In the genomic region with DNA sequence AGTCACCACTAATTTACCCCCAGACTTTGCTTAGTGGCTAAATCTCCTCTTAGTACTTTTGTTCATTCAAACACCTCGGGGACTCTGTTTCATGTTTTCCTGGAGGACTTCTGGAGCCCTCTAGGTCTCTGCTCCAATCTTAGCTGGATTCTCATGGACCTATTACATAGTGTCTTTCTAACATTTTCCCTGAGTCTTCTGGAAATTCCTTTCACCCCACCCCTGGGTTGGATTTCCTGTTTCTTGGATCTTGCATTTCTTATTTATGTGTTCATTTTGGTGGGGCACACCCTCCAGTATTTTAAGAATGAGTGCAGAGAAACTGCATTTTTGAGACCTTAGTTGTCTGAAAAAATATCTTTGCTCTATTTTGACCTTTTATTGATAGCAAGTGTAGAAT, we compare ENCODE assay signal across 18 cellular contexts.
DNase-seq lines count a peak whose midpoint lies in the region; ATAC-seq, FAIRE-seq and TF ChIP-seq lines count a peak whose summit lies in the region.
"Had no signal": no experiment of that assay in that cellular context is flagged by ENCODE, and none has a peak within 500 bp of the region (broad histone marks: within the 10 kb centered on the region; RNA-seq: fewer than 3 reads in every experiment).

No MANE protein-coding gene starts in this region.

- no peak for FAIRE-seq in GM12891 (lab: Jason Lieb, UNC)

- H3K4me3 ChIP-seq in right atrium auricular region, result no peak overlapping the region
- H3K4me3 ChIP-seq in fibroblast of the aortic adventitia (ENCODE audit: low read depth, low read length), result no peak overlapping the region
- H3K4me3 ChIP-seq: upper lobe of left lung had no signal

- TF ChIP-seq POLR2A in GM12891 (IDR thresholded peaks at IDR 0.05; ENCODE audit: low read depth, low read length), result no peak

- no peak overlapping the region for H3K27ac ChIP-seq in right atrium auricular region
- H3K27ac ChIP-seq: upper lobe of left lung had no signal

- H3K4me1 ChIP-seq in right atrium auricular region, result peaks cover 0 to 13% of the 10 kb centered on the region in 2 donors
- H3K4me1 ChIP-seq: Caco-2, upper lobe of left lung had no signal

- TF ChIP-seq CTCF in right atrium auricular region (IDR thresholded peaks at IDR 0.05), result no peak
- TF ChIP-seq CTCF in fibroblast of the aortic adventitia (IDR thresholded peaks at IDR 0.05; ENCODE audit: insufficient read depth, low read length), result no peak

- no peak for DNase-seq in left ventricle myocardium superior
- no peak for DNase-seq in right atrium auricular region (ENCODE audit: low spot score)
- DNase-seq in fibroblast of the aortic adventitia (ENCODE audit: low read depth), result peak; percentile 90
- DNase-seq in GM12891 (ENCODE audit: insufficient read length, low spot score), result no peak
- no peak for DNase-seq in ureter (ENCODE audit: low spot score)
- no peak for DNase-seq in activated CD8-positive, alpha-beta memory T cell treated with anti-CD3 and anti-CD28 coated beads for 24 hours
- no peak for DNase-seq in 8988T
- DNase-seq: ACHN; activated CD4-positive, alpha-beta T cell treated with anti-CD3 and anti-CD28 coated beads, Interleukin-2, amount 50 U/mL, for 4 hours; Caco-2; GF-D8; Kasumi-1; left cardiac atrium; NCI-H1694; NCI-H510A treated with DMSO at 0.1 percent for 48 hours; upper lobe of left lung had no signal

- no peaks in the 10 kb centered on the region for H3K36me3 ChIP-seq in right atrium auricular region
- H3K36me3 ChIP-seq: upper lobe of left lung had no signal

- no peaks in the 10 kb centered on the region for H3K9me3 ChIP-seq in right atrium auricular region
- H3K9me3 ChIP-seq: Caco-2, upper lobe of left lung had no signal

- no peaks in the 10 kb centered on the region for H3K27me3 ChIP-seq in right atrium auricular region
- H3K27me3 ChIP-seq: upper lobe of left lung had no signal

- intact Hi-C loops in left ventricle myocardium superior (cut with micrococcal nuclease), result no loop called here

- ATAC-seq in left ventricle myocardium superior, result peak; percentile 42
- peak; percentile 34 for ATAC-seq in SK-N-SH treated with all-trans-retinoic acid at 6 μM for 48 hours
- ATAC-seq: stimulated activated effector memory CD8-positive, alpha-beta T cell treated with anti-CD3 and anti-CD28 coated beads, Interleukin-12 subunit alpha, Interleukin-12 subunit beta, amount 100 ng/mL, for 72 hours had no signal

TF ChIP-seq in SK-N-SH treated with all-trans-retinoic acid at 6 μM for 48 hours, 23 proteins besides CTCF, POLR2A, EP300 and RAD21 (continues in another document):
- TF ChIP-seq OSR1 (CRISPR knock-in tag; IDR thresholded peaks at IDR 0.05) (no peak), ZNF8 (CRISPR knock-in tag; IDR thresholded peaks at IDR 0.05) (no peak), PPARA (CRISPR knock-in tag; IDR thresholded peaks at IDR 0.05; ENCODE audit: borderline replicate concordance) (no peak), ZC3H10 (CRISPR knock-in tag; IDR thresholded peaks at IDR 0.05) (no peak), TOX (CRISPR knock-in tag; IDR thresholded peaks at IDR 0.05; ENCODE audit: borderline replicate concordance) (no peak), BACH2 (CRISPR knock-in tag; IDR thresholded peaks at IDR 0.05; ENCODE audit: borderline replicate concordance) (no peak)
- TF ChIP-seq, protein P1, sequence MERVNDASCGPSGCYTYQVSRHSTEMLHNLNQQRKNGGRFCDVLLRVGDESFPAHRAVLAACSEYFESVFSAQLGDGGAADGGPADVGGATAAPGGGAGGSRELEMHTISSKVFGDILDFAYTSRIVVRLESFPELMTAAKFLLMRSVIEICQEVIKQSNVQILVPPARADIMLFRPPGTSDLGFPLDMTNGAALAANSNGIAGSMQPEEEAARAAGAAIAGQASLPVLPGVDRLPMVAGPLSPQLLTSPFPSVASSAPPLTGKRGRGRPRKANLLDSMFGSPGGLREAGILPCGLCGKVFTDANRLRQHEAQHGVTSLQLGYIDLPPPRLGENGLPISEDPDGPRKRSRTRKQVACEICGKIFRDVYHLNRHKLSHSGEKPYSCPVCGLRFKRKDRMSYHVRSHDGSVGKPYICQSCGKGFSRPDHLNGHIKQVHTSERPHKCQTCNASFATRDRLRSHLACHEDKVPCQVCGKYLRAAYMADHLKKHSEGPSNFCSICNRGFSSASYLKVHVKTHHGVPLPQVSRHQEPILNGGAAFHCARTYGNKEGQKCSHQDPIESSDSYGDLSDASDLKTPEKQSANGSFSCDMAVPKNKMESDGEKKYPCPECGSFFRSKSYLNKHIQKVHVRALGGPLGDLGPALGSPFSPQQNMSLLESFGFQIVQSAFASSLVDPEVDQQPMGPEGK (CRISPR knock-in tag; IDR thresholded peaks at IDR 0.05; ENCODE audit: borderline replicate concordance), result no peak
- TF ChIP-seq, protein P2, sequence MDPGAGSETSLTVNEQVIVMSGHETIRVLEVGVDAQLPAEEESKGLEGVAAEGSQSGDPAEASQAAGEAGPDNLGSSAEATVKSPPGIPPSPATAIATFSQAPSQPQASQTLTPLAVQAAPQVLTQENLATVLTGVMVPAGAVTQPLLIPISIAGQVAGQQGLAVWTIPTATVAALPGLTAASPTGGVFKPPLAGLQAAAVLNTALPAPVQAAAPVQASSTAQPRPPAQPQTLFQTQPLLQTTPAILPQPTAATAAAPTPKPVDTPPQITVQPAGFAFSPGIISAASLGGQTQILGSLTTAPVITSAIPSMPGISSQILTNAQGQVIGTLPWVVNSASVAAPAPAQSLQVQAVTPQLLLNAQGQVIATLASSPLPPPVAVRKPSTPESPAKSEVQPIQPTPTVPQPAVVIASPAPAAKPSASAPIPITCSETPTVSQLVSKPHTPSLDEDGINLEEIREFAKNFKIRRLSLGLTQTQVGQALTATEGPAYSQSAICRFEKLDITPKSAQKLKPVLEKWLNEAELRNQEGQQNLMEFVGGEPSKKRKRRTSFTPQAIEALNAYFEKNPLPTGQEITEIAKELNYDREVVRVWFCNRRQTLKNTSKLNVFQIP (CRISPR knock-in tag; IDR thresholded peaks at IDR 0.05; ENCODE audit: borderline replicate concordance, low read depth), result no peak

TF ChIP-seq in GM12891, 5 proteins besides CTCF, POLR2A, EP300 and RAD21:
- TF ChIP-seq POLR2AphosphoS5 (IDR thresholded peaks at IDR 0.05; ENCODE audit: low read depth, low read length) (no peak), PAX5 (IDR thresholded peaks at IDR 0.05; ENCODE audit: insufficient read depth, low read length, severe bottlenecking) (no peak), POU2F2 (IDR thresholded peaks at IDR 0.05; ENCODE audit: low read depth, low read length) (no peak), TAF1 (IDR thresholded peaks at IDR 0.05; ENCODE audit: low read depth, low read length) (no peak), SPI1 (IDR thresholded peaks at IDR 0.05; ENCODE audit: low read depth, low read length) (no peak)
